In the genomic region with DNA sequence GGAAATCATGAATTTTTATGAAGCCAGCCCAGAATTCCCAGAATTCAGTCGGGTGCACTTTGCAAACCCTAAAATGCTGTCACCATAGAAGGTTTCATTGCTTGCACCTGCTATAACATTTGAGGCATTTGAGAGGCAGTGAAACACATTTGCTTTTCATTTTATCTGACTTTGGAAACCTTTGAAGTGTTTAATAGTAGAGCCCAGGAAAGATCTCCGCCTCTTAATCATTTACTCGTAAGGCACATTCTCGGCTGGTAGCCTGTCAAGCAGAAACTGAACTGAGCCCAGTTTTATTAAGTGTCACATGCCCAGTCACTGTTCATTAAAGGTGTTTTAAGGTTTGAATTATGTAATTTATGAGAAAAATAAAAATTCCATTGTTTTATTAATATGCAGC, we compare ENCODE assay signal across 27 cellular contexts.
"Had no signal": no experiment of that assay in that cellular context is flagged by ENCODE, and none has a peak within 500 bp of the region (broad histone marks: within the 10 kb centered on the region; RNA-seq: fewer than 3 reads in every experiment).

No MANE protein-coding gene starts in this region.

- ATAC-seq: heart left ventricle; left cardiac atrium; natural killer cell; pancreas; right lobe of liver; stimulated activated naive B cell treated with anti-CD40 and anti-IgM and Interleukin-4, amounts not matched to agents 10 μg/mL and 1 μg/mL and 100 μg/mL, for 72 hours; stimulated activated naive CD8-positive, alpha-beta T cell treated with anti-CD3 and anti-CD28 coated beads, Interleukin-15, Interleukin-2, amounts not matched to agents 100 U/mL and 50 U/mL, for 24 hours had no signal

- DNase-seq: heart left ventricle; hypothalamus; immature natural killer cell; left cardiac atrium; left ventricle myocardium inferior; mesendoderm; naive B cell; natural killer cell; nucleus accumbens; pancreas; posterior cingulate gyrus; right lobe of liver; stimulated activated CD4-positive, alpha-beta T cell treated with anti-CD3 and anti-CD28 coated beads, Interleukin-12 subunit alpha, Interleukin-12 subunit beta, amount 100 ng/mL, for 4 hours; stimulated activated CD4-positive, alpha-beta T cell treated with anti-CD3 and anti-CD28 coated beads, Interleukin-15, amount 100 ng/mL, for 24 hours; stimulated activated CD4-positive, alpha-beta T cell treated with anti-CD3 and anti-CD28 coated beads, Interleukin-2, amount 100 ng/mL, for 24 hours; stimulated activated CD4-positive, alpha-beta T cell treated with anti-CD3 and anti-CD28 coated beads, Interleukin-4, amount 100 ng/mL, for 1 hour; stimulated activated naive B cell treated with anti-CD40 and anti-IgM and Interleukin-4, amounts not matched to agents 10 μg/mL and 1 μg/mL and 100 μg/mL, for 72 hours; stimulated activated naive CD8-positive, alpha-beta T cell treated with anti-CD3 and anti-CD28 coated beads, Interleukin-15, Interleukin-2, amounts not matched to agents 100 U/mL and 50 U/mL, for 24 hours; stomach; testis; thyroid gland; transverse colon; upper lobe of left lung had no signal

- H3K4me3 ChIP-seq: heart left ventricle, left ventricle myocardium inferior, lung, pancreas, prostate gland, right atrium auricular region, right lobe of liver, stomach, testis, thyroid gland, transverse colon, upper lobe of left lung, vagina had no signal
